10 cellular contexts compared by ENCODE assay signal in the genomic region with DNA sequence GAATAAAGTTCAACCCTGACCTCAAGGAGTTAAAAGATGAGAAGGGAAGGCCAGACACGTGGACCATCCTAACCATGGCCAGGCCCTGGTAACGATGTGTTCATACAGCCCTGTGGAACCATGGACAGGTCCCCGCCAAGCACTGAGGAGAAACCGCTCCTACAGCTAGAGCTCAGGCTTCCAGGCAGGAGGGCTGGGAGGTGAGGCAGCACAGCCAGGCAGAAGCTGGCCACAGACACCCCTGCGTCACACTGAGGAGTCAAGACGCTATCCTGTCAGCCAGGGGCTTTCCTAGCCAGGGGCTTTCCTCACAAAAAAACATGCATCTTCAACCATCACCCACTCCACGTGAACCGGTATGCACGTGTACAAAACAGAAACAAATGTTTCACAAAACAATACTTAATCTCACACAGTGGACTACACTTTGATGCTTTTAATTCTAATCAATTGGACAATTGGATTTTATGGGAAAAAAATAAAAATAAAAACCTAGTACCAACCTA.
DNase-seq lines count a peak whose midpoint lies in the region; ATAC-seq and TF ChIP-seq lines count a peak whose summit lies in the region.
"Had no signal": no experiment of that assay in that cellular context is flagged by ENCODE, and none has a peak within 500 bp of the region (broad histone marks: within the 10 kb centered on the region; RNA-seq: fewer than 3 reads in every experiment).

No MANE protein-coding gene starts in this region.

- H3K79me2 ChIP-seq in GM23338 (replicated peaks; ENCODE audit: insufficient read depth): no peaks in the 10 kb centered on the region
- H3K79me2 ChIP-seq in smooth muscle cell (ENCODE audit: low read depth): no peaks in the 10 kb centered on the region

- no peaks in the 10 kb centered on the region for H3K9me2 ChIP-seq in GM23338 (ENCODE audit: insufficient read depth)

- H2AFZ ChIP-seq in GM23338 (no peak overlapping the region), smooth muscle cell (ENCODE audit: low read depth) (no peak overlapping the region)

- no peak overlapping the region for H3K27ac ChIP-seq in GM23338 (ENCODE audit: low read depth)
- H3K27ac ChIP-seq in smooth muscle cell (ENCODE audit: low read depth): peak overlapping the region; percentile 33

- H3K27ac Mint-ChIP-seq in GM23338: no peak overlapping the region

- H3K9me3 ChIP-seq in endocrine pancreas (ENCODE audit: control insufficient read depth, low read length): no peaks in the 10 kb centered on the region
- no peaks in the 10 kb centered on the region for H3K9me3 ChIP-seq in smooth muscle cell (replicated peaks; ENCODE audit: low read depth)
- H3K9me3 ChIP-seq: ovary had no signal

- H3K9ac ChIP-seq in endocrine pancreas (ENCODE audit: control insufficient read depth, insufficient read depth, low read length) (no peak overlapping the region), smooth muscle cell (ENCODE audit: low read depth) (no peak overlapping the region)

- H3K4me1 ChIP-seq in GM23338 (ENCODE audit: insufficient read depth): 0 out of 2 replicates have a peak, but pooled peaks cover 6% of the 10 kb centered on the region
- peaks cover 14% of the 10 kb centered on the region for H3K4me1 ChIP-seq in endocrine pancreas (ENCODE audit: control insufficient read depth, insufficient read depth, low read length)
- no peaks in the 10 kb centered on the region for H3K4me1 ChIP-seq in smooth muscle cell (ENCODE audit: low read depth)

- peaks cover 5% of the 10 kb centered on the region for H3K27me3 Mint-ChIP-seq in GM23338 (ENCODE audit: insufficient read depth, low read depth, poor library complexity)

- H3K36me3 ChIP-seq in GM23338 (ENCODE audit: insufficient read depth): peaks cover 4% of the 10 kb centered on the region; the same call in 1 of the 2 replicates
- H3K36me3 ChIP-seq in endocrine pancreas (ENCODE audit: control insufficient read depth, insufficient read depth, low read length): no peaks in the 10 kb centered on the region
- H3K36me3 ChIP-seq in smooth muscle cell (ENCODE audit: low read depth): no peaks in the 10 kb centered on the region
- H3K36me3 ChIP-seq: ovary had no signal

- no peaks in the 10 kb centered on the region for H3K9me3 Mint-ChIP-seq in GM23338

- peaks cover 12% of the 10 kb centered on the region for H3K36me3 Mint-ChIP-seq in GM23338 (ENCODE audit: low read depth)

- H4K20me1 ChIP-seq in GM23338 (replicated peaks; ENCODE audit: insufficient read depth) (no peaks in the 10 kb centered on the region), smooth muscle cell (ENCODE audit: low read depth) (peaks cover 31% of the 10 kb centered on the region)

- H3K4me1 Mint-ChIP-seq in GM23338: peaks cover 15% of the 10 kb centered on the region

- H3K4me2 ChIP-seq in GM23338 (no peak overlapping the region), smooth muscle cell (no peak overlapping the region)

- H3F3A ChIP-seq in GM23338 (replicated peaks; ENCODE audit: low read depth): no peaks in the 10 kb centered on the region
- H3F3A ChIP-seq in smooth muscle cell (ENCODE audit: low read depth): peaks cover 6% of the 10 kb centered on the region

- H3K4me3 ChIP-seq in GM23338 (no peak overlapping the region), endocrine pancreas (ENCODE audit: control insufficient read depth, insufficient read depth, low read length) (peak overlapping the region; percentile 9), smooth muscle cell (no peak overlapping the region)
- H3K4me3 ChIP-seq: ovary had no signal

- no peak overlapping the region for H3K4me3 Mint-ChIP-seq in GM23338

- ATAC-seq in activated CD4-positive, CD25-positive, alpha-beta regulatory T cell treated with anti-CD3 and anti-CD28 coated beads, Interleukin-2, amount 50 U/mL, for 24 hours: peak; percentile 49 to 66
- ATAC-seq in GM23338 (no peak; the same call in 2 of the 3 replicates), GM18511 (IDR thresholded peaks at IDR 0.05; ENCODE audit: unreplicated experiment) (no peak)

- 83% methylated on average over 9 of the region's 9 CpGs for WGBS in smooth muscle cell (ENCODE audit: low lambda C conversion rate)

- DNase-seq in activated CD4-positive, CD25-positive, alpha-beta regulatory T cell (lab: John Stamatoyannopoulos, UW): no peak
- no peak for DNase-seq in GM23338 (ENCODE audit: low spot score)
- DNase-seq in smooth muscle cell (lab: John Stamatoyannopoulos, UW; ENCODE audit: unreplicated experiment): no peak
- no peak for DNase-seq in NCI-H526 treated with DMSO at 0.1 percent for 48 hours (lab: John Stamatoyannopoulos, UW)
- DNase-seq in NCI-H1694 (lab: John Stamatoyannopoulos, UW): no peak
- DNase-seq: activated CD4-positive, alpha-beta T cell treated with anti-CD3 and anti-CD28 coated beads for 1 hour had no signal

- H3K27me3 ChIP-seq in GM23338 (ENCODE audit: insufficient read depth): no peaks in the 10 kb centered on the region
- no peaks in the 10 kb centered on the region for H3K27me3 ChIP-seq in endocrine pancreas (ENCODE audit: control insufficient read depth, insufficient read depth, low read length)
- H3K27me3 ChIP-seq in smooth muscle cell (ENCODE audit: low read depth): no peaks in the 10 kb centered on the region
- H3K27me3 ChIP-seq: ovary had no signal

- TF ChIP-seq CTCF in GM23338 (conservative IDR thresholded peaks at IDR 0.05; ENCODE audit: low read depth in 2 of 2): no peak
- TF ChIP-seq CTCF in smooth muscle cell (IDR thresholded peaks at IDR 0.05; ENCODE audit: borderline replicate concordance, insufficient read depth, poor library complexity, severe bottlenecking): no peak

TF ChIP-seq in GM23338, 12 proteins besides CTCF, POLR2A, EP300 and RAD21:
- TF ChIP-seq, protein P1, sequence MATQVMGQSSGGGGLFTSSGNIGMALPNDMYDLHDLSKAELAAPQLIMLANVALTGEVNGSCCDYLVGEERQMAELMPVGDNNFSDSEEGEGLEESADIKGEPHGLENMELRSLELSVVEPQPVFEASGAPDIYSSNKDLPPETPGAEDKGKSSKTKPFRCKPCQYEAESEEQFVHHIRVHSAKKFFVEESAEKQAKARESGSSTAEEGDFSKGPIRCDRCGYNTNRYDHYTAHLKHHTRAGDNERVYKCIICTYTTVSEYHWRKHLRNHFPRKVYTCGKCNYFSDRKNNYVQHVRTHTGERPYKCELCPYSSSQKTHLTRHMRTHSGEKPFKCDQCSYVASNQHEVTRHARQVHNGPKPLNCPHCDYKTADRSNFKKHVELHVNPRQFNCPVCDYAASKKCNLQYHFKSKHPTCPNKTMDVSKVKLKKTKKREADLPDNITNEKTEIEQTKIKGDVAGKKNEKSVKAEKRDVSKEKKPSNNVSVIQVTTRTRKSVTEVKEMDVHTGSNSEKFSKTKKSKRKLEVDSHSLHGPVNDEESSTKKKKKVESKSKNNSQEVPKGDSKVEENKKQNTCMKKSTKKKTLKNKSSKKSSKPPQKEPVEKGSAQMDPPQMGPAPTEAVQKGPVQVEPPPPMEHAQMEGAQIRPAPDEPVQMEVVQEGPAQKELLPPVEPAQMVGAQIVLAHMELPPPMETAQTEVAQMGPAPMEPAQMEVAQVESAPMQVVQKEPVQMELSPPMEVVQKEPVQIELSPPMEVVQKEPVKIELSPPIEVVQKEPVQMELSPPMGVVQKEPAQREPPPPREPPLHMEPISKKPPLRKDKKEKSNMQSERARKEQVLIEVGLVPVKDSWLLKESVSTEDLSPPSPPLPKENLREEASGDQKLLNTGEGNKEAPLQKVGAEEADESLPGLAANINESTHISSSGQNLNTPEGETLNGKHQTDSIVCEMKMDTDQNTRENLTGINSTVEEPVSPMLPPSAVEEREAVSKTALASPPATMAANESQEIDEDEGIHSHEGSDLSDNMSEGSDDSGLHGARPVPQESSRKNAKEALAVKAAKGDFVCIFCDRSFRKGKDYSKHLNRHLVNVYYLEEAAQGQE (IDR thresholded peaks at IDR 0.05; ENCODE audit: unreplicated experiment): peak; percentile 53
- TF ChIP-seq NANOG (IDR thresholded peaks at IDR 0.05; ENCODE audit: borderline replicate concordance) (no peak), STAT1 (IDR thresholded peaks at IDR 0.05; ENCODE audit: unreplicated experiment) (no peak), EZH2phosphoT487 (IDR thresholded peaks at IDR 0.05; ENCODE audit: unreplicated experiment) (no peak), CREB1 (CRISPR knock-in tag; IDR thresholded peaks at IDR 0.05; ENCODE audit: low read depth) (no peak)

Comparison
In these comparisons a context has a peak if more than half of its experiments do, and no peak if none do; other contexts are left out.
1. ATAC-seq: peak in activated CD4-positive, CD25-positive, alpha-beta regulatory T cell treated with anti-CD3 and anti-CD28 coated beads, Interleukin-2, amount 50 U/mL, for 24 hours (2 of 2); none in GM23338 (single experiment) and GM18511 (single experiment).